ENCODE assay signal across 1 cellular context in genomic region chr14:95500772-95501401, GRCh38.
TF ChIP-seq lines count a peak whose summit lies in the region.

No MANE protein-coding gene starts in this region.

TF ChIP-seq in H1, 55 proteins besides CTCF, POLR2A, EP300 and RAD21:
- TF ChIP-seq, protein P1, sequence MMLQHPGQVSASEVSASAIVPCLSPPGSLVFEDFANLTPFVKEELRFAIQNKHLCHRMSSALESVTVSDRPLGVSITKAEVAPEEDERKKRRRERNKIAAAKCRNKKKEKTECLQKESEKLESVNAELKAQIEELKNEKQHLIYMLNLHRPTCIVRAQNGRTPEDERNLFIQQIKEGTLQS (IDR thresholded peaks at IDR 0.05; ENCODE audit: insufficient read depth, low read depth, low read length): no peak
- no peak for TF ChIP-seq SIN3A (conservative IDR thresholded peaks at IDR 0.05 in 1 of 2, IDR thresholded peaks at IDR 0.05 in 1 of 2; ENCODE audit: low read depth in 1 of 2, low read length in 2 of 2)
